8 cellular contexts compared by ENCODE assay signal in genomic region chr6:34055223-34055933, GRCh38.
DNase-seq lines count a peak whose midpoint lies in the region; ATAC-seq and TF ChIP-seq lines count a peak whose summit lies in the region.

No MANE protein-coding gene starts in this region.

- peak; percentile 60 for DNase-seq in EH (ENCODE audit: low read depth)
- peak; percentile 41 for DNase-seq in MG63
- DNase-seq in activated naive CD4-positive, alpha-beta T cell treated with anti-CD3 and anti-CD28 coated beads, Interleukin-2, amount 50 U/mL, for 16 hours = peak; percentile 65
- peak; percentile 34 to 65 for DNase-seq in heart right ventricle
- peak; percentile 69 for DNase-seq in sciatic nerve (ENCODE audit: low spot score)
- DNase-seq in posterior vena cava (ENCODE audit: low spot score) = no peak

- H3K36me3 ChIP-seq in MG63 (no peaks in the 10 kb centered on the region), heart right ventricle (no peaks in the 10 kb centered on the region)

- no peak overlapping the region for H3K4me3 ChIP-seq in MG63
- H3K4me3 ChIP-seq in heart right ventricle = no peak overlapping the region

- H3K9me3 ChIP-seq in MG63 = no peaks in the 10 kb centered on the region
- no peaks in the 10 kb centered on the region for H3K9me3 ChIP-seq in heart right ventricle

- 64 to 66% methylated on average over 18 of the region's 18 CpGs for WGBS in heart right ventricle, 2 donors

- intact Hi-C loops in heart right ventricle (cut with DNase I) = loop anchor here (1.0 to 5.0 kb wide), 4 partner anchors 97 to 102 kb away; no protein-coding TSS in a partner anchor
- intact Hi-C loops in sciatic nerve (cut with DNase I) = no loop called here
- intact Hi-C loops in posterior vena cava (cut with DNase I) = no loop called here

- peak; percentile 56 to 85 (median 76) for TF ChIP-seq CTCF in heart right ventricle (IDR thresholded peaks at IDR 0.05)

- H3K27ac ChIP-seq in heart right ventricle = no peak overlapping the region

- H3K4me1 ChIP-seq in heart right ventricle = peaks cover 0 to 13% (median 0%) of the 10 kb centered on the region in 9 donors

- H3K27me3 ChIP-seq in MG63 (no peaks in the 10 kb centered on the region), heart right ventricle (peaks cover 0 to 72% (median 24%) of the 10 kb centered on the region in 7 donors)

- ATAC-seq in SK-N-SH treated with all-trans-retinoic acid at 6 μM for 48 hours = peak; percentile 93
- peak; percentile 36 to 80 (median 59) for ATAC-seq in heart right ventricle
- ATAC-seq in sciatic nerve = peak; percentile 38
- no peak for ATAC-seq in HG03460 (IDR thresholded peaks at IDR 0.05; ENCODE audit: unreplicated experiment)

TF ChIP-seq in SK-N-SH treated with all-trans-retinoic acid at 6 μM for 48 hours, 23 proteins besides CTCF, POLR2A, EP300 and RAD21:
- TF ChIP-seq SNAI2 (CRISPR knock-in tag; IDR thresholded peaks at IDR 0.05) (no peak), ZNF565 (CRISPR knock-in tag; conservative IDR thresholded peaks at IDR 0.05; ENCODE audit: low read depth) (no peak), PPARA (CRISPR knock-in tag; IDR thresholded peaks at IDR 0.05; ENCODE audit: borderline replicate concordance) (no peak), TOX (CRISPR knock-in tag; IDR thresholded peaks at IDR 0.05; ENCODE audit: borderline replicate concordance) (no peak), ZNF70 (CRISPR knock-in tag; IDR thresholded peaks at IDR 0.05) (no peak), CSDC2 (CRISPR knock-in tag; IDR thresholded peaks at IDR 0.05) (no peak), OSR1 (CRISPR knock-in tag; IDR thresholded peaks at IDR 0.05) (no peak), ZFP3 (CRISPR knock-in tag; IDR thresholded peaks at IDR 0.05) (no peak), ZC3H10 (CRISPR knock-in tag; IDR thresholded peaks at IDR 0.05) (no peak)
- TF ChIP-seq, protein P1, sequence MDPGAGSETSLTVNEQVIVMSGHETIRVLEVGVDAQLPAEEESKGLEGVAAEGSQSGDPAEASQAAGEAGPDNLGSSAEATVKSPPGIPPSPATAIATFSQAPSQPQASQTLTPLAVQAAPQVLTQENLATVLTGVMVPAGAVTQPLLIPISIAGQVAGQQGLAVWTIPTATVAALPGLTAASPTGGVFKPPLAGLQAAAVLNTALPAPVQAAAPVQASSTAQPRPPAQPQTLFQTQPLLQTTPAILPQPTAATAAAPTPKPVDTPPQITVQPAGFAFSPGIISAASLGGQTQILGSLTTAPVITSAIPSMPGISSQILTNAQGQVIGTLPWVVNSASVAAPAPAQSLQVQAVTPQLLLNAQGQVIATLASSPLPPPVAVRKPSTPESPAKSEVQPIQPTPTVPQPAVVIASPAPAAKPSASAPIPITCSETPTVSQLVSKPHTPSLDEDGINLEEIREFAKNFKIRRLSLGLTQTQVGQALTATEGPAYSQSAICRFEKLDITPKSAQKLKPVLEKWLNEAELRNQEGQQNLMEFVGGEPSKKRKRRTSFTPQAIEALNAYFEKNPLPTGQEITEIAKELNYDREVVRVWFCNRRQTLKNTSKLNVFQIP (CRISPR knock-in tag; IDR thresholded peaks at IDR 0.05; ENCODE audit: borderline replicate concordance, low read depth) = no peak

Comparison
In these comparisons a context has a peak if more than half of its experiments do, and no peak if none do; other contexts are left out.
1. intact Hi-C loops: an anchor here in heart right ventricle (1.0 to 5.0 kb wide); none called in sciatic nerve and posterior vena cava.